ENCODE assay signal across 31 cellular contexts in genomic region chr16:5377280-5377898, GRCh38.
"Had no signal": no experiment of that assay in that cellular context is flagged by ENCODE, and none has a peak within 500 bp of the region (broad histone marks: within the 10 kb centered on the region; RNA-seq: fewer than 3 reads in every experiment).

No MANE protein-coding gene starts in this region.

- H3K4me3 Mint-ChIP-seq: activated CD4-positive, alpha-beta memory T cell treated with anti-CD3 and anti-CD28 coated beads for 36 hours; activated CD4-positive, alpha-beta T cell treated with anti-CD3 and anti-CD28 coated beads for 36 hours; activated CD4-positive, alpha-beta T cell treated with anti-CD3 and anti-CD28 coated beads, Interleukin-2, amount 10 ng/mL, durations not matched to agents 24 days and 14 days; activated CD8-positive, alpha-beta memory T cell treated with anti-CD3 and anti-CD28 coated beads, Interleukin-2, amount 10 ng/mL, durations not matched to agents 7 days and 5 days; activated CD8-positive, alpha-beta T cell treated with anti-CD3 and anti-CD28 coated beads, Interleukin-2, amount 10 ng/mL, durations not matched to agents 7 days and 5 days; activated naive CD4-positive, alpha-beta T cell treated with anti-CD3 and anti-CD28 coated beads, Interleukin-2, amount 10 ng/mL, durations not matched to agents 7 days and 5 days; activated naive CD8-positive, alpha-beta T cell; activated naive CD8-positive, alpha-beta T cell treated with anti-CD3 and anti-CD28 coated beads, Interleukin-2, amount 50 U/mL, for 24 hours; activated T-helper 1 cell treated with anti-CD3 and anti-CD28 coated beads, Interleukin-12 subunit alpha, Interleukin-12 subunit beta, Interleukin-2, Interleukin-4 antibody, amounts not matched to agents 30 ng/mL and 10 ng/mL and 1 ng/mL, durations not matched to agents 14 hours and 24 hours and 36 hours; endodermal cell had no signal

- H3K4me1 Mint-ChIP-seq: activated CD4-positive, alpha-beta T cell treated with anti-CD3 and anti-CD28 coated beads for 36 hours; activated CD4-positive, alpha-beta T cell treated with anti-CD3 and anti-CD28 coated beads, Interleukin-2, amount 10 ng/mL, durations not matched to agents 24 days and 14 days; activated CD8-positive, alpha-beta memory T cell treated with anti-CD3 and anti-CD28 coated beads, Interleukin-2, amount 10 ng/mL, durations not matched to agents 7 days and 5 days; activated naive CD4-positive, alpha-beta T cell treated with anti-CD3 and anti-CD28 coated beads, Interleukin-2, amount 10 ng/mL, durations not matched to agents 7 days and 5 days; activated naive CD8-positive, alpha-beta T cell treated with anti-CD3 and anti-CD28 coated beads, Interleukin-2, amount 50 U/mL, for 24 hours; endodermal cell had no signal

- FAIRE-seq: frontal cortex had no signal

- H3K9me3 Mint-ChIP-seq: activated CD4-positive, alpha-beta memory T cell treated with anti-CD3 and anti-CD28 coated beads for 36 hours; activated CD4-positive, alpha-beta T cell treated with anti-CD3 and anti-CD28 coated beads, Interleukin-2, amount 10 ng/mL, durations not matched to agents 24 days and 14 days; activated naive CD8-positive, alpha-beta T cell treated with anti-CD3 and anti-CD28 coated beads, Interleukin-2, amount 50 U/mL, for 24 hours; activated T-helper 1 cell treated with anti-CD3 and anti-CD28 coated beads, Interleukin-12 subunit alpha, Interleukin-12 subunit beta, Interleukin-2, Interleukin-4 antibody, amounts not matched to agents 30 ng/mL and 10 ng/mL and 1 ng/mL, durations not matched to agents 14 hours and 24 hours and 36 hours; endodermal cell had no signal

- H3K27me3 Mint-ChIP-seq: activated CD4-positive, alpha-beta T cell treated with anti-CD3 and anti-CD28 coated beads, Interleukin-2, amount 10 ng/mL, durations not matched to agents 24 days and 14 days; activated CD8-positive, alpha-beta memory T cell treated with anti-CD3 and anti-CD28 coated beads, Interleukin-2, amount 10 ng/mL, durations not matched to agents 7 days and 5 days; activated naive CD4-positive, alpha-beta T cell treated with anti-CD3 and anti-CD28 coated beads, Interleukin-2, amount 10 ng/mL, durations not matched to agents 7 days and 5 days had no signal

- H3K27me3 ChIP-seq: adrenal gland, body of pancreas, colonic mucosa had no signal

- ATAC-seq: activated CD4-positive, alpha-beta T cell treated with anti-CD3 and anti-CD28 coated beads for 36 hours; activated CD8-positive, alpha-beta memory T cell treated with anti-CD3 and anti-CD28 coated beads, Interleukin-2, amount 10 ng/mL, durations not matched to agents 7 days and 5 days; activated CD8-positive, alpha-beta T cell treated with anti-CD3 and anti-CD28 coated beads, Interleukin-2, amount 10 ng/mL, durations not matched to agents 7 days and 5 days; activated naive CD8-positive, alpha-beta T cell treated with anti-CD3 and anti-CD28 coated beads, Interleukin-2, amount 50 U/mL, for 24 hours; body of pancreas; esophagus mucosa; heart left ventricle had no signal

- H3K36me3 Mint-ChIP-seq: activated CD4-positive, alpha-beta memory T cell treated with anti-CD3 and anti-CD28 coated beads for 36 hours; activated CD8-positive, alpha-beta memory T cell treated with anti-CD3 and anti-CD28 coated beads, Interleukin-2, amount 10 ng/mL, durations not matched to agents 7 days and 5 days; activated naive CD4-positive, alpha-beta T cell treated with anti-CD3 and anti-CD28 coated beads, Interleukin-2, amount 10 ng/mL, durations not matched to agents 7 days and 5 days; activated naive CD8-positive, alpha-beta T cell had no signal

- H3K27ac ChIP-seq: adrenal gland, body of pancreas, colonic mucosa, heart left ventricle had no signal

- H3K27ac Mint-ChIP-seq: activated CD4-positive, alpha-beta memory T cell treated with anti-CD3 and anti-CD28 coated beads for 36 hours; activated CD4-positive, alpha-beta T cell treated with anti-CD3 and anti-CD28 coated beads for 36 hours; activated CD4-positive, alpha-beta T cell treated with anti-CD3 and anti-CD28 coated beads, Interleukin-2, amount 10 ng/mL, durations not matched to agents 24 days and 14 days; activated CD8-positive, alpha-beta memory T cell treated with anti-CD3 and anti-CD28 coated beads, Interleukin-2, amount 10 ng/mL, durations not matched to agents 7 days and 5 days; activated CD8-positive, alpha-beta T cell treated with anti-CD3 and anti-CD28 coated beads, Interleukin-2, amount 10 ng/mL, durations not matched to agents 7 days and 5 days; activated naive CD4-positive, alpha-beta T cell treated with anti-CD3 and anti-CD28 coated beads, Interleukin-2, amount 10 ng/mL, durations not matched to agents 7 days and 5 days; activated naive CD8-positive, alpha-beta T cell; activated naive CD8-positive, alpha-beta T cell treated with anti-CD3 and anti-CD28 coated beads, Interleukin-2, amount 50 U/mL, for 24 hours; activated T-helper 1 cell treated with anti-CD3 and anti-CD28 coated beads, Interleukin-12 subunit alpha, Interleukin-12 subunit beta, Interleukin-2, Interleukin-4 antibody, amounts not matched to agents 30 ng/mL and 10 ng/mL and 1 ng/mL, durations not matched to agents 14 hours and 24 hours and 36 hours; endodermal cell had no signal

- H3K4me1 ChIP-seq: adrenal gland, body of pancreas, colonic mucosa, heart left ventricle had no signal

- DNase-seq: activated CD4-positive, alpha-beta memory T cell treated with anti-CD3 and anti-CD28 coated beads for 36 hours; activated CD4-positive, alpha-beta T cell treated with anti-CD3 and anti-CD28 coated beads for 36 hours; activated CD4-positive, alpha-beta T cell treated with anti-CD3 and anti-CD28 coated beads, Interleukin-2, amount 10 ng/mL, durations not matched to agents 24 days and 14 days; activated CD4-positive, CD25-positive, alpha-beta regulatory T cell; activated CD4-positive, CD25-positive, alpha-beta regulatory T cell treated with anti-CD3 and anti-CD28 coated beads, Interleukin-2, amount 50 U/mL, for 72 hours; activated CD8-positive, alpha-beta memory T cell treated with anti-CD3 and anti-CD28 coated beads, Interleukin-2, amount 10 ng/mL, durations not matched to agents 7 days and 5 days; activated CD8-positive, alpha-beta memory T cell treated with anti-CD3 and anti-CD28 coated beads, Interleukin-2, amount 50 U/mL, for 4 hours; activated CD8-positive, alpha-beta T cell treated with anti-CD3 and anti-CD28 coated beads, Interleukin-2, amount 10 ng/mL, durations not matched to agents 7 days and 5 days; activated gamma-delta T cell; activated naive CD4-positive, alpha-beta T cell; activated naive CD4-positive, alpha-beta T cell treated with anti-CD3 and anti-CD28 coated beads, Interleukin-2, amount 10 ng/mL, durations not matched to agents 7 days and 5 days; activated naive CD8-positive, alpha-beta T cell treated with anti-CD3 and anti-CD28 coated beads, Interleukin-2, amount 50 U/mL, for 24 hours; activated T-cell treated with anti-CD3 and anti-CD28 coated beads, Interleukin-2, amount 50 U/mL, for 1 hour; activated T-cell treated with anti-CD3 and anti-CD28 coated beads, Interleukin-2, amount 50 U/mL, for 48 hours; adrenal gland; amygdala; aorta; body of pancreas; central memory CD4-positive, alpha-beta T cell; cerebellar nuclear complex; colonic mucosa; effector memory CD4-positive, alpha-beta T cell; endodermal cell; foreskin fibroblast; glutamatergic neuron; heart left ventricle; T-helper 2 cell had no signal

- H3K4me3 ChIP-seq: adrenal gland, body of pancreas, colonic mucosa, heart left ventricle had no signal

- H3K36me3 ChIP-seq: adrenal gland, colonic mucosa, heart left ventricle had no signal

- H3K9me3 ChIP-seq: adrenal gland, body of pancreas, colonic mucosa, heart left ventricle had no signal
